In the genomic region with DNA sequence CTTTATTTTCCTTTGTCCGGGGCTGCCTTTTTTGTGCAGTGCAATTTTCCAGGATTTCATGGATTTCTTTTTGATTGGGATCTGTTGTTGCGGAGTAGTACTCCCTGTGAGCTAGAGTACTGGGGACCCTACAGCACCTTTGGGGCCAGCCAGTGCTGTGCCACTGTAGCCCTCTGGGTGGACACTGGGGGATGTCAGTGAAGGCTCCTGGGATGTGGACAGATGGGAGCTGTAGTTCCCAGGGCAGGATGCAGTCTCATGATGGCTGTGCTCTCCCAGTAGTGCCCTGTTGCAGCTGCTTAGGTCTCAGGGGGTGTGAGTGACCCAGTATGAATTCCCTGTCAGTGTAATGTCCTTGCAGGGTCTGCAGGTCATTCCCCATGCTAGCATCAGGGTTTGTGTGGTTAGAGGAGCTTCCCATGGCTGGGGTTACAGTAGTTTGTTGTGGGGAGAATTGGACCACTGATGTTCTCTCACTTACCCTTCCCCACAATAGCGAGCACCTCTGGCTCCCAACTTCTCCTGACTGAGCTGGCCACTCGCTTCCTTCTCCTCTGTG, we compare ENCODE assay signal across 1 cellular context.
TF ChIP-seq lines count a peak whose summit lies in the region.

No MANE protein-coding gene starts in this region.

TF ChIP-seq in A549, 52 proteins besides CTCF, POLR2A, EP300 and RAD21 (continued from another document):
- TF ChIP-seq GATA3 (IDR thresholded peaks at IDR 0.05; ENCODE audit: borderline replicate concordance) (no peak), SREBF2 (IDR thresholded peaks at IDR 0.05) (no peak), CBX8 (IDR thresholded peaks at IDR 0.05) (no peak), BHLHE40 (IDR thresholded peaks at IDR 0.05; ENCODE audit: low read depth, low read length) (no peak), CHD4 (IDR thresholded peaks at IDR 0.05; ENCODE audit: borderline replicate concordance) (no peak), FOXS1 (CRISPR knock-in tag; IDR thresholded peaks at IDR 0.05) (no peak)
- TF ChIP-seq, protein P1, sequence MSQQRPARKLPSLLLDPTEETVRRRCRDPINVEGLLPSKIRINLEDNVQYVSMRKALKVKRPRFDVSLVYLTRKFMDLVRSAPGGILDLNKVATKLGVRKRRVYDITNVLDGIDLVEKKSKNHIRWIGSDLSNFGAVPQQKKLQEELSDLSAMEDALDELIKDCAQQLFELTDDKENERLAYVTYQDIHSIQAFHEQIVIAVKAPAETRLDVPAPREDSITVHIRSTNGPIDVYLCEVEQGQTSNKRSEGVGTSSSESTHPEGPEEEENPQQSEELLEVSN (IDR thresholded peaks at IDR 0.05; ENCODE audit: borderline replicate concordance, low read depth), result no peak
TF ChIP-seq in A549: peak in this region for 0.
